ENCODE assay signal across 8 cellular contexts in the genomic region with DNA sequence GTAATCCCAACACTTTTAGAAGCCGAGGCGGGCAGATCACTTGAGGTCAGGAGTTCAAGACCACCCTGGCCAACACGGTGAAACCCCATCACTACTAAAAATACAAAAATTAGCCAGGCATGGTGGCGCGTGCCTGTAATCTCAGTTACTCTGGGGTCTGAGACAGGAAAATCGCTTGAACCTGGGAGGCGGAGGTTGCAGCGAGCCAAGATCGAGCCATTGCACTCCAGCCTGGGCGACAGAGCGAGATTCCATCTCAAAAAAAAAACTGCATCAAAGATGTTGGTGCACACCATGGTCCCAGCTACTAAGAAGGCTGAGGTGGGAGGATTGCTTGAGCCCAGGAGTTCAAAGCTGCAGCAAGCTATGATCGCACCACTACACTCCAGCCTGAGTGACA. TPM values are rescaled to one million over a fixed set of nuclear protein-coding genes. Genes with fewer than 3 reads are reported as not detected.
DNase-seq lines count a peak whose midpoint lies in the region; ATAC-seq and TF ChIP-seq lines count a peak whose summit lies in the region.
"Not testable (repeated sequence)": the region's sequence is repeated elsewhere in the genome, so short reads cannot be mapped to it uniquely, and the experiment has no call there.

No MANE protein-coding gene starts in this region.

- H3K4me3 Mint-ChIP-seq in GM23338; activated CD8-positive, alpha-beta T cell treated with anti-CD3 and anti-CD28 coated beads for 36 hours; activated naive CD8-positive, alpha-beta T cell: not testable (repeated sequence)
- H3K4me3 Mint-ChIP-seq in naive thymus-derived CD8-positive, alpha-beta T cell, result peak overlapping the region in 7 of 10 donors; percentile 26 to 88 (median 77)

- not testable (repeated sequence) for H3K27me3 ChIP-seq in BLaER1; GM23338 (ENCODE audit: insufficient read depth); esophagus muscularis mucosa; rectal smooth muscle tissue (ENCODE audit: control insufficient read depth, insufficient read depth, low read length); thyroid gland

- H2AFZ ChIP-seq in GM23338, result not testable (repeated sequence)

- DNase-seq in GM23338 (ENCODE audit: low spot score); activated CD8-positive, alpha-beta T cell treated with anti-CD3 and anti-CD28 coated beads for 36 hours; esophagus muscularis mucosa (ENCODE audit: extremely low spot score); naive thymus-derived CD8-positive, alpha-beta T cell; thyroid gland: not testable (repeated sequence)

- TF ChIP-seq POLR2A in esophagus muscularis mucosa (IDR thresholded peaks at IDR 0.05; ENCODE audit: low read depth); thyroid gland (IDR thresholded peaks at IDR 0.05): not testable (repeated sequence)

- H3F3A ChIP-seq in GM23338 (replicated peaks; ENCODE audit: low read depth), result not testable (repeated sequence)

- TF ChIP-seq EP300 in esophagus muscularis mucosa (IDR thresholded peaks at IDR 0.05), result not testable (repeated sequence)

- H3K36me3 Mint-ChIP-seq in GM23338 (ENCODE audit: low read depth); activated naive CD8-positive, alpha-beta T cell; naive thymus-derived CD8-positive, alpha-beta T cell: not testable (repeated sequence)
- peaks cover 26% of the 10 kb centered on the region for H3K36me3 Mint-ChIP-seq in activated CD8-positive, alpha-beta T cell treated with anti-CD3 and anti-CD28 coated beads for 36 hours (ENCODE audit: low read depth)

- not testable (repeated sequence) for H3K4me3 ChIP-seq in BLaER1; GM23338; esophagus muscularis mucosa; rectal smooth muscle tissue (ENCODE audit: low read length); thyroid gland (replicated peaks in 1 of 3)

- H3K4me1 ChIP-seq in BLaER1 (peaks cover 81% of the 10 kb centered on the region), esophagus muscularis mucosa (peaks cover 64 to 94% (median 89%) of the 10 kb centered on the region in 4 donors), rectal smooth muscle tissue (ENCODE audit: control insufficient read depth, insufficient read depth, low read length) (peaks cover 62% of the 10 kb centered on the region), thyroid gland (peaks cover 36 to 80% of the 10 kb centered on the region in 2 donors)
- not testable (repeated sequence) for H3K4me1 ChIP-seq in GM23338 (ENCODE audit: insufficient read depth)

- not testable (repeated sequence) for H3K27ac ChIP-seq in BLaER1
- H3K27ac ChIP-seq in GM23338 (ENCODE audit: low read depth) (peak overlapping the region; percentile 85; the same call in 1 of the 2 replicates), esophagus muscularis mucosa (replicated peaks in 1 of 4) (peak overlapping the region; percentile 80 to 91 (median 86)), rectal smooth muscle tissue (ENCODE audit: low read depth, low read length) (peak overlapping the region; percentile 16), thyroid gland (peak overlapping the region in 2 of 3 donors; percentile 63 to 76)

- H3K4me1 Mint-ChIP-seq in GM23338, result peaks cover 48% of the 10 kb centered on the region
- H3K4me1 Mint-ChIP-seq in activated CD8-positive, alpha-beta T cell treated with anti-CD3 and anti-CD28 coated beads for 36 hours (ENCODE audit: low read depth), result peaks cover 73% of the 10 kb centered on the region
- H3K4me1 Mint-ChIP-seq in activated naive CD8-positive, alpha-beta T cell (ENCODE audit: low read depth), result peaks cover 73% of the 10 kb centered on the region
- H3K4me1 Mint-ChIP-seq in naive thymus-derived CD8-positive, alpha-beta T cell, result peaks cover 44 to 81% (median 76%) of the 10 kb centered on the region in 4 donors

- 90% methylated on average over 12 of the region's 12 CpGs for WGBS in esophagus muscularis mucosa
- 92 to 93% methylated on average over 12 of the region's 12 CpGs for WGBS in thyroid gland, 2 donors

- H3K9me2 ChIP-seq in GM23338 (ENCODE audit: insufficient read depth), result not testable (repeated sequence)

- TF ChIP-seq CTCF in GM23338 (conservative IDR thresholded peaks at IDR 0.05; ENCODE audit: low read depth in 2 of 2); activated CD8-positive, alpha-beta T cell treated with anti-CD3 and anti-CD28 coated beads for 36 hours (IDR thresholded peaks at IDR 0.05); esophagus muscularis mucosa (IDR thresholded peaks at IDR 0.05); thyroid gland (IDR thresholded peaks at IDR 0.05): not testable (repeated sequence)

- H3K9me3 Mint-ChIP-seq in GM23338; activated CD8-positive, alpha-beta T cell treated with anti-CD3 and anti-CD28 coated beads for 36 hours; activated naive CD8-positive, alpha-beta T cell (ENCODE audit: low read depth); naive thymus-derived CD8-positive, alpha-beta T cell: not testable (repeated sequence)

- POLR2A ChIA-PET in activated CD8-positive, alpha-beta T cell treated with anti-CD3 and anti-CD28 coated beads for 36 hours (lab: Charles Lee), result not testable (repeated sequence)
- POLR2A ChIA-PET in naive thymus-derived CD8-positive, alpha-beta T cell (lab: Charles Lee), result interaction anchor here (3.0 kb wide), 1 partner anchor 20 kb away, joined by 25 read pairs; no protein-coding TSS in a partner anchor

- H3K27me3 Mint-ChIP-seq in GM23338 (ENCODE audit: insufficient read depth, low read depth, poor library complexity), result peaks cover 13% of the 10 kb centered on the region
- not testable (repeated sequence) for H3K27me3 Mint-ChIP-seq in activated CD8-positive, alpha-beta T cell treated with anti-CD3 and anti-CD28 coated beads for 36 hours; activated naive CD8-positive, alpha-beta T cell; naive thymus-derived CD8-positive, alpha-beta T cell

- H3K79me2 ChIP-seq in GM23338 (replicated peaks; ENCODE audit: insufficient read depth), result peaks cover 51% of the 10 kb centered on the region

- ATAC-seq in GM23338; activated CD8-positive, alpha-beta T cell treated with anti-CD3 and anti-CD28 coated beads for 36 hours; naive thymus-derived CD8-positive, alpha-beta T cell: not testable (repeated sequence)

- H3K4me2 ChIP-seq in BLaER1, result peak overlapping the region; percentile 4
- H3K4me2 ChIP-seq in GM23338, result not testable (repeated sequence)

- not testable (repeated sequence) for H3K9ac ChIP-seq in BLaER1; rectal smooth muscle tissue (ENCODE audit: low read length)

- H4K20me1 ChIP-seq in BLaER1, result peaks cover 21% of the 10 kb centered on the region; the same call in 1 of the 2 replicates
- H4K20me1 ChIP-seq in GM23338 (replicated peaks; ENCODE audit: insufficient read depth), result not testable (repeated sequence)

- H3K27ac Mint-ChIP-seq in GM23338, result not testable (repeated sequence)
- H3K27ac Mint-ChIP-seq in activated CD8-positive, alpha-beta T cell treated with anti-CD3 and anti-CD28 coated beads for 36 hours, result peak overlapping the region; percentile 88
- peak overlapping the region; percentile 79 for H3K27ac Mint-ChIP-seq in activated naive CD8-positive, alpha-beta T cell
- H3K27ac Mint-ChIP-seq in naive thymus-derived CD8-positive, alpha-beta T cell, result peak overlapping the region; percentile 48 to 96 (median 94)

- CTCF ChIA-PET in activated CD8-positive, alpha-beta T cell treated with anti-CD3 and anti-CD28 coated beads for 36 hours (lab: Charles Lee), result interaction anchor here (0.7 to 2.8 kb wide), 3 partner anchors 10 to 110 kb away, joined by 3 to 21 read pairs (median 4); partner anchors contain the start of gene ITPK1

- H3K36me3 ChIP-seq in BLaER1; GM23338 (ENCODE audit: insufficient read depth); esophagus muscularis mucosa; rectal smooth muscle tissue (ENCODE audit: control insufficient read depth, insufficient read depth, low read length); thyroid gland: not testable (repeated sequence)

- H3K9me3 ChIP-seq in BLaER1, esophagus muscularis mucosa, thyroid gland: not testable (repeated sequence)

- intact Hi-C loops in activated CD8-positive, alpha-beta T cell treated with anti-CD3 and anti-CD28 coated beads for 36 hours (cut with micrococcal nuclease); esophagus muscularis mucosa (cut with DNase I); thyroid gland (cut with DNase I): not testable (repeated sequence)

RNA-seq across cellular contexts. Expression of gene ITPK1, which starts 53.7 kb away (rescaled TPM):
- 88.1 and 101 TPM in 2 replicates for total RNA-seq in GM23338 (2014; rRNA removed; shearing (Covaris generic))
- 35.9 and 39.9 TPM in 2 replicates for polyA plus RNA-seq in GM23338 (2016; fragmentation: Nextera tagmentation; extraction: Ambion mirVana)
- total RNA-seq in activated CD8-positive, alpha-beta T cell treated with anti-CD3 and anti-CD28 coated beads for 36 hours, result 10 to 100 TPM; 78.5 to 83.5 TPM
- total RNA-seq in esophagus muscularis mucosa (100 to 1,000 TPM; 108 to 221 (median 138) TPM), thyroid gland (10 to 100 TPM; 43.9 to 56.1 (median 44.5) TPM)
- 10 to 100 TPM; 33.1 to 34.6 TPM for total RNA-seq in naive thymus-derived CD8-positive, alpha-beta T cell
- polyA plus RNA-seq in naive thymus-derived CD8-positive, alpha-beta T cell, result 10 to 100 TPM; 25.3 to 41.1 (median 32.5) TPM
